ENCODE assay signal across 19 cellular contexts in genomic region chr2:238138331-238139102, GRCh38. TPM values are rescaled to one million over a fixed set of nuclear protein-coding genes. Genes with fewer than 3 reads are reported as not detected.
DNase-seq lines count a peak whose midpoint lies in the region; ATAC-seq, FAIRE-seq and TF ChIP-seq lines count a peak whose summit lies in the region.
"Had no signal": no experiment of that assay in that cellular context is flagged by ENCODE, and none has a peak within 500 bp of the region (broad histone marks: within the 10 kb centered on the region; RNA-seq: fewer than 3 reads in every experiment).

Gene KLHL30, plus strand, starts transcription at chr2:238138668. Its CDS starts 2,087 bp downstream, at chr2:238140755.

- SMC1A ChIA-PET in GM12878 (lab: Charles Lee; ENCODE audit: uncharacterized antibody, unreplicated experiment): interaction anchor here (1.4 kb wide), 1 partner anchor 30 kb away, joined by 3 read pairs; no protein-coding TSS in a partner anchor

- H4K20me1 ChIP-seq in GM12878 (ENCODE audit: control insufficient read depth, insufficient read depth): no peaks in the 10 kb centered on the region

- 31% methylated on average over 17 of the region's 20 CpGs for WGBS in GM12878 (ENCODE audit: insufficient coverage, insufficient replicate concordance, low lambda C conversion rate, missing lambda C conversion rate)
- 54 to 66% (median 62%) methylated on average over 18 to 20 of the region's 20 CpGs for WGBS in ovary, 3 donors

- intact Hi-C loops in GM12878 (cut with micrococcal nuclease; ENCODE audit: unreplicated experiment): no loop called here
- intact Hi-C loops in left lung (cut with DNase I): no loop called here
- intact Hi-C loops in ovary (cut with DNase I): no loop called here

- CTCF ChIA-PET in GM12878 (lab: Yijun Ruan, JAX): interaction anchor here (0.6 to 2.5 kb wide), 9 partner anchors 13 to 169 kb away, joined by 3 to 17 read pairs (median 4); no protein-coding TSS in a partner anchor

- H3K4me1 ChIP-seq in GM12878 (ENCODE audit: control insufficient read depth, insufficient read depth, low read length) (peaks cover 4% of the 10 kb centered on the region; the same call in 1 of the 2 replicates), left lung (peaks cover 0 to 35% of the 10 kb centered on the region in 2 donors), ovary (ENCODE audit: insufficient read depth) (no peaks in the 10 kb centered on the region)
- H3K4me1 ChIP-seq: parathyroid adenoma had no signal

- peaks cover 0 to 6% (median 0%) of the 10 kb centered on the region in 3 donors for H3K4me1 Mint-ChIP-seq in IgD-negative memory B cell
- peaks cover 5 to 39% of the 10 kb centered on the region in 2 donors for H3K4me1 Mint-ChIP-seq in stimulated activated naive B cell treated with anti-CD40 and anti-IgM and Interleukin-4, amounts not matched to agents 10 μg/mL and 1 μg/mL and 100 μg/mL, for 72 hours
- H3K4me1 Mint-ChIP-seq in effector memory CD8-positive, alpha-beta T cell (ENCODE audit: low read depth in 2 of 2): peaks cover 6 to 8% of the 10 kb centered on the region in 2 donors
- H3K4me1 Mint-ChIP-seq: activated CD4-positive, alpha-beta T cell treated with anti-CD3 and anti-CD28 coated beads, Interleukin-2, amount 10 ng/mL, durations not matched to agents 24 days and 14 days; H9 had no signal

- RAD21 ChIA-PET in GM12878 (lab: Charles Lee; ENCODE audit: unreplicated experiment): interaction anchor here (0.5 to 1.3 kb wide), 3 partner anchors 38 to 169 kb away, joined by 4 read pairs; no protein-coding TSS in a partner anchor

- H3K4me3 ChIP-seq in GM12878 (no peak within 1 kb of the TSS), left lung (no peak within 1 kb of the TSS), ovary (no peak within 1 kb of the TSS)

- no peak for TF ChIP-seq EP300 in GM12878 (IDR thresholded peaks at IDR 0.05; ENCODE audit: borderline replicate concordance in 1 of 2, control insufficient read depth in 1 of 2, low read depth in 2 of 2, low read length in 2 of 2)
- no peak for TF ChIP-seq EP300 in ovary (IDR thresholded peaks at IDR 0.05)

- H3K4me2 ChIP-seq in GM12878 (ENCODE audit: control insufficient read depth, insufficient read depth): 0 out of 2 replicates have a peak within 1 kb of the TSS, but pooled peaks have one; percentile 9

- no peaks in the 10 kb centered on the region for H3K36me3 ChIP-seq in GM12878 (ENCODE audit: control insufficient read depth in 2 of 2, insufficient read depth in 2 of 2, low read length in 1 of 2)
- no peaks in the 10 kb centered on the region for H3K36me3 ChIP-seq in left lung
- no peaks in the 10 kb centered on the region for H3K36me3 ChIP-seq in ovary

- no peaks in the 10 kb centered on the region for H3K79me2 ChIP-seq in GM12878 (ENCODE audit: control insufficient read depth, insufficient read depth, low read length)
- H3K79me2 ChIP-seq: parathyroid adenoma had no signal

- no peak for TF ChIP-seq CTCF in GM12878 (IDR thresholded peaks at IDR 0.05 in 2 of 3, conservative IDR thresholded peaks at IDR 0.05 in 1 of 3; ENCODE audit: control insufficient read depth in 2 of 3, extremely low read depth in 1 of 3, insufficient read depth in 1 of 3, low read depth in 3 of 3, low read length in 3 of 3)
- TF ChIP-seq CTCF in left lung (IDR thresholded peaks at IDR 0.05): no peak
- TF ChIP-seq CTCF in ovary (IDR thresholded peaks at IDR 0.05): no peak

- no peak within 1 kb of the TSS for H3K27ac ChIP-seq in GM12878 (ENCODE audit: control insufficient read depth, insufficient read depth)
- H3K27ac ChIP-seq in left lung: no peak within 1 kb of the TSS
- H3K27ac ChIP-seq in ovary: no peak within 1 kb of the TSS
- H3K27ac ChIP-seq: parathyroid adenoma had no signal

- in situ Hi-C loops in GM12878 (cut with MboI): no loop called here

- ATAC-seq in GM12878 (peak; percentile 9; the same call in 1 of the 3 replicates), left lung (peak; percentile 44), GM21367 (IDR thresholded peaks at IDR 0.05; ENCODE audit: unreplicated experiment) (no peak)
- no peak for ATAC-seq in stimulated activated naive B cell treated with anti-CD40 and anti-IgM and Interleukin-4, amounts not matched to agents 10 μg/mL and 1 μg/mL and 100 μg/mL, for 72 hours (replicated peaks)
- no peak for ATAC-seq in effector memory CD8-positive, alpha-beta T cell (replicated peaks)
- ATAC-seq: T-helper 17 cell had no signal

- no peak for FAIRE-seq in GM12878 (lab: Jason Lieb, UNC)

- H3K9me3 Mint-ChIP-seq in IgD-negative memory B cell: no peaks in the 10 kb centered on the region
- no peaks in the 10 kb centered on the region for H3K9me3 Mint-ChIP-seq in stimulated activated naive B cell treated with anti-CD40 and anti-IgM and Interleukin-4, amounts not matched to agents 10 μg/mL and 1 μg/mL and 100 μg/mL, for 72 hours
- H3K9me3 Mint-ChIP-seq in effector memory CD8-positive, alpha-beta T cell: no peaks in the 10 kb centered on the region
- H3K9me3 Mint-ChIP-seq: activated CD4-positive, alpha-beta T cell treated with anti-CD3 and anti-CD28 coated beads, Interleukin-2, amount 10 ng/mL, durations not matched to agents 24 days and 14 days; H9; stimulated activated naive CD8-positive, alpha-beta T cell treated with anti-CD3 and anti-CD28 coated beads, Interleukin-15, amount 100 ng/mL, for 72 hours had no signal

- H3K36me3 Mint-ChIP-seq in IgD-negative memory B cell: no peaks in the 10 kb centered on the region
- no peaks in the 10 kb centered on the region for H3K36me3 Mint-ChIP-seq in stimulated activated naive B cell treated with anti-CD40 and anti-IgM and Interleukin-4, amounts not matched to agents 10 μg/mL and 1 μg/mL and 100 μg/mL, for 72 hours
- no peaks in the 10 kb centered on the region for H3K36me3 Mint-ChIP-seq in effector memory CD8-positive, alpha-beta T cell (ENCODE audit: insufficient read depth)

- H3K27me3 ChIP-seq in GM12878 (replicated peaks in 1 of 2; ENCODE audit: control insufficient read depth in 2 of 2, insufficient read depth in 2 of 2, low read length in 1 of 2) (no peaks in the 10 kb centered on the region), left lung (peaks cover 0 to 12% of the 10 kb centered on the region in 2 donors), ovary (no peaks in the 10 kb centered on the region)

- H2AFZ ChIP-seq in GM12878 (ENCODE audit: control insufficient read depth, low read depth, low read length): no peak within 1 kb of the TSS
- H2AFZ ChIP-seq: parathyroid adenoma had no signal

- peak within 1 kb of the TSS in 3 of 4 donors; percentile 25 to 83 (median 28) for H3K4me3 Mint-ChIP-seq in IgD-negative memory B cell
- H3K4me3 Mint-ChIP-seq in stimulated activated naive B cell treated with anti-CD40 and anti-IgM and Interleukin-4, amounts not matched to agents 10 μg/mL and 1 μg/mL and 100 μg/mL, for 72 hours: peak within 1 kb of the TSS; percentile 17 to 59
- H3K4me3 Mint-ChIP-seq in effector memory CD8-positive, alpha-beta T cell: no peak within 1 kb of the TSS
- H3K4me3 Mint-ChIP-seq: activated CD4-positive, alpha-beta T cell treated with anti-CD3 and anti-CD28 coated beads, Interleukin-2, amount 10 ng/mL, durations not matched to agents 24 days and 14 days; H9; T-helper 17 cell had no signal

- no peaks in the 10 kb centered on the region for H3K9me3 ChIP-seq in GM12878 (replicated peaks; ENCODE audit: control insufficient read depth, insufficient read depth, low read length)
- no peaks in the 10 kb centered on the region for H3K9me3 ChIP-seq in left lung
- no peaks in the 10 kb centered on the region for H3K9me3 ChIP-seq in ovary

- H3K27ac Mint-ChIP-seq in IgD-negative memory B cell: peak within 1 kb of the TSS in 1 of 3 donors; percentile 40
- H3K27ac Mint-ChIP-seq in stimulated activated naive B cell treated with anti-CD40 and anti-IgM and Interleukin-4, amounts not matched to agents 10 μg/mL and 1 μg/mL and 100 μg/mL, for 72 hours: peak within 1 kb of the TSS; percentile 22
- H3K27ac Mint-ChIP-seq in effector memory CD8-positive, alpha-beta T cell: no peak within 1 kb of the TSS
- H3K27ac Mint-ChIP-seq: activated CD4-positive, alpha-beta T cell treated with anti-CD3 and anti-CD28 coated beads, Interleukin-2, amount 10 ng/mL, durations not matched to agents 24 days and 14 days; stimulated activated naive CD8-positive, alpha-beta T cell treated with anti-CD3 and anti-CD28 coated beads, Interleukin-15, amount 100 ng/mL, for 72 hours; T-helper 17 cell had no signal

- TF ChIP-seq POLR2A in GM12878 (IDR thresholded peaks at IDR 0.05; ENCODE audit: low read depth, low read length) (no peak), ovary (IDR thresholded peaks at IDR 0.05) (no peak)

- no peak for TF ChIP-seq RAD21 in GM12878 (IDR thresholded peaks at IDR 0.05; ENCODE audit: insufficient read depth, low read depth, low read length)

- DNase-seq in GM12878 (ENCODE audit: low read depth, low spot score) (no peak), left lung (peak in 1 of 2 donors; percentile 67), ovary (no peak), NCI-H774 (lab: John Stamatoyannopoulos, UW) (no peak)
- no peak for DNase-seq in stimulated activated naive B cell treated with anti-CD40 and anti-IgM and Interleukin-4, amounts not matched to agents 10 μg/mL and 1 μg/mL and 100 μg/mL, for 72 hours
- DNase-seq in effector memory CD8-positive, alpha-beta T cell: no peak
- DNase-seq: activated CD4-positive, alpha-beta T cell treated with anti-CD3 and anti-CD28 coated beads, Interleukin-2, amount 10 ng/mL, durations not matched to agents 24 days and 14 days; C1 segment of cervical spinal cord; GDM1; hypothalamus; NCI-H187 treated with DMSO at 0.1 percent for 48 hours; stimulated activated CD4-positive, alpha-beta T cell treated with anti-CD3 and anti-CD28 coated beads, Interleukin-4, amount 100 ng/mL, for 4 hours; stimulated activated naive CD8-positive, alpha-beta T cell treated with anti-CD3 and anti-CD28 coated beads, Interleukin-15, amount 100 ng/mL, for 72 hours; T-helper 17 cell had no signal

- H3K9ac ChIP-seq in GM12878 (ENCODE audit: control insufficient read depth, insufficient read depth, low read length): no peak within 1 kb of the TSS
- H3K9ac ChIP-seq: parathyroid adenoma had no signal

- no TSS peak for BruUV-seq in GM12878 (replicated peaks; lab: Mats Ljungman, UMichigan)

- peaks cover 5% of the 10 kb centered on the region for H3K27me3 Mint-ChIP-seq in IgD-negative memory B cell
- H3K27me3 Mint-ChIP-seq in stimulated activated naive B cell treated with anti-CD40 and anti-IgM and Interleukin-4, amounts not matched to agents 10 μg/mL and 1 μg/mL and 100 μg/mL, for 72 hours: peaks cover 0 to 8% of the 10 kb centered on the region in 2 donors
- H3K27me3 Mint-ChIP-seq in effector memory CD8-positive, alpha-beta T cell: peaks cover 0 to 7% of the 10 kb centered on the region in 2 donors
- H3K27me3 Mint-ChIP-seq: activated CD4-positive, alpha-beta T cell treated with anti-CD3 and anti-CD28 coated beads, Interleukin-2, amount 10 ng/mL, durations not matched to agents 24 days and 14 days; stimulated activated naive CD8-positive, alpha-beta T cell treated with anti-CD3 and anti-CD28 coated beads, Interleukin-15, amount 100 ng/mL, for 72 hours; T-helper 17 cell had no signal

- POLR2A ChIA-PET in GM12878 (lab: Charles Lee): no interaction called here

RNA-seq across cellular contexts. Expression of gene KLHL30, which starts in this region (rescaled TPM):
- polyA plus RNA-seq in IgD-negative memory B cell (not detected), GM12878 (2011; rRNA removed) (not detected in 2 replicates), GM12878 (2014; fragmentation: Illumina TruSeq; extraction: Trizol) (not detected in 2 replicates), GM12878 (2014; fragmentation: Nextera tagmentation; extraction: Ambion mirVana) (not detected), GM12878 (2014; rRNA removed) (not detected in 2 replicates), GM12878 (2016; fragmentation: Nextera tagmentation; extraction: Ambion mirVana) (under 1 TPM in 1 of 2 experiments, not detected in 1; 0.03 TPM), ovary (under 1 TPM; 0.20 to 0.24 TPM)
- 0.12 and 0.13 TPM in 2 replicates for total RNA-seq in GM12878 (2013; cell fraction: nucleolus; rRNA removed)
- total RNA-seq in GM12878 (2014; rRNA removed) (0.05 TPM in 1 of 2 replicates, not detected in the other), GM12878 (2014; rRNA removed; fragmentation: Illumina TruSeq; extraction: Trizol) (not detected in 2 replicates), GM12878 (2021) (0.05 TPM in 1 of 2 replicates, not detected in the other), left lung (1 to 10 TPM in 1 of 2 donors, under 1 TPM in 1; 0.96 to 1.0 TPM), ovary (under 1 TPM in 6 of 7 donors, not detected in 1; 0.08 to 0.74 (median 0.26) TPM)
- polyA plus RNA-seq in GM12878 (2011; ENCODE audit: low read depth): not detected
- not detected in 2 replicates for polyA plus RNA-seq in GM12878 (2011; cell fraction: cytosol; rRNA removed)
- polyA plus RNA-seq in GM12878 (2011; cell fraction: nucleus; rRNA removed): 0.09 TPM in 1 of 2 replicates, not detected in the other
- 0.03 TPM in 1 of 2 replicates, not detected in the other for polyA plus RNA-seq in GM12878 (2012)
- not detected in 2 replicates for polyA minus RNA-seq in GM12878 (2011; rRNA and poly(A)+ RNA removed)
- not detected in 2 replicates for polyA minus RNA-seq in GM12878 (2011; cell fraction: cytosol; rRNA and poly(A)+ RNA removed)
- not detected in 2 replicates for polyA minus RNA-seq in GM12878 (2011; cell fraction: nucleus; rRNA and poly(A)+ RNA removed)
- total RNA-seq: activated CD4-positive, alpha-beta T cell treated with anti-CD3 and anti-CD28 coated beads, Interleukin-2, amount 10 ng/mL, durations not matched to agents 24 days and 14 days; H9; lung microvascular endothelial cell; T-helper 17 cell had no signal

Comparison
In these comparisons a context has a peak if more than half of its experiments do, and no peak if none do; other contexts are left out.
1. Peak in ATAC-seq and H3K4me2 ChIP-seq in GM12878; RNA of the gene not detected or under 1 TPM.
2. H3K4me3 Mint-ChIP-seq: peak in IgD-negative memory B cell (3 of 4) and stimulated activated naive B cell treated with anti-CD40 and anti-IgM and Interleukin-4, amounts not matched to agents 10 μg/mL and 1 μg/mL and 100 μg/mL, for 72 hours (2 of 2); none in effector memory CD8-positive, alpha-beta T cell (0 of 2).